ENCODE assay signal across 11 cellular contexts in the genomic region with DNA sequence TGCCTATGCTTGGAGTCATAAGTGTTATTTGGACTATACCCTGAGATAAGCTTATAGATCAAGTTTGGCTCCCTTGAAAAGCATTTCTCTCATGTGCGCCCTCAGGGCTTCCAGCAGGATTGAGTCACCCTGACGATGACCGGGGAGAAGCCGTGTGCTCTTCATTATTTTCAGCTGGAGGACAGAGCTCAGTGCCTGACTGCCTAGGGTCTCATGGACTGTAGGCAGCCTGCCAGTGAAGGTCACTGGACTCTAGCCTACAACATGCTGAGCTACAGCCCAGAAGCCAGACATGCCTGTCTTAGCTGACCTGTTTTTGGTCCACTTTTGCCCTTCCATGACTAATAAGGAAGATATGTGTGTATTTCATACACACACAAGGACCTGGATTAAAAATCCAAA. TPM values are rescaled to one million over a fixed set of nuclear protein-coding genes. Genes with fewer than 3 reads are reported as not detected.
DNase-seq lines count a peak whose midpoint lies in the region; ATAC-seq and TF ChIP-seq lines count a peak whose summit lies in the region.
"Had no signal": no experiment of that assay in that cellular context is flagged by ENCODE, and none has a peak within 500 bp of the region (broad histone marks: within the 10 kb centered on the region; RNA-seq: fewer than 3 reads in every experiment).

No MANE protein-coding gene starts in this region.

- no peaks in the 10 kb centered on the region for H4K20me1 ChIP-seq in PC-9 (ENCODE audit: insufficient read depth)

- H3K79me2 ChIP-seq in PC-9 (ENCODE audit: low read depth): no peaks in the 10 kb centered on the region

- H3K27ac ChIP-seq in PC-9: peak overlapping the region; percentile 91
- H3K27ac ChIP-seq in liver (ENCODE audit: low read depth in 1 of 2, low read length in 2 of 2): no peak overlapping the region
- no peak overlapping the region for H3K27ac ChIP-seq in body of pancreas
- H3K27ac ChIP-seq in stomach: no peak overlapping the region
- H3K27ac ChIP-seq: psoas muscle had no signal

- H3F3A ChIP-seq in PC-9 (ENCODE audit: insufficient read depth, low read depth): peaks cover 28% of the 10 kb centered on the region

- H3K9me3 ChIP-seq in PC-9 (ENCODE audit: insufficient read depth, low read depth) (no peaks in the 10 kb centered on the region), liver (ENCODE audit: control insufficient read depth in 4 of 4, low read length in 3 of 4) (no peaks in the 10 kb centered on the region), body of pancreas (no peaks in the 10 kb centered on the region), stomach (no peaks in the 10 kb centered on the region)
- H3K9me3 ChIP-seq: psoas muscle had no signal

- 74% methylated on average over 4 of the region's 4 CpGs for whole genome bisulfite sequencing in liver
- 87 to 93% methylated on average over 4 of the region's 4 CpGs for whole genome bisulfite sequencing in body of pancreas, 2 donors
- WGBS in stomach, 5 donors: 75 to 90% (median 82%) methylated on average over 4 of the region's 4 CpGs

- DNase-seq in BJ (ENCODE audit: low read depth) (peak; percentile 66), PC-9 (peak; percentile 82 to 89), epithelial cell of esophagus (ENCODE audit: low read depth) (peak; percentile 91), cerebellar nuclear complex (lab: John Stamatoyannopoulos, UW) (no peak), NCI-H524 treated with DMSO at 0.1 percent for 48 hours (lab: John Stamatoyannopoulos, UW) (no peak), body of pancreas (no peak), stomach (no peak)
- DNase-seq: activated T-cell treated with anti-CD3 and anti-CD28 coated beads, Interleukin-2, amount 50 U/mL, for 24 hours; NCI-H524 had no signal

- no peak for TF ChIP-seq EP300 in stomach (IDR thresholded peaks at IDR 0.05)

- H3K4me1 ChIP-seq in PC-9 (replicated peaks; ENCODE audit: insufficient read depth) (peaks cover 60% of the 10 kb centered on the region), liver (ENCODE audit: control insufficient read depth in 4 of 4, insufficient read depth in 4 of 4, low read length in 3 of 4) (peaks cover 0 to 6% (median 1%) of the 10 kb centered on the region in 4 donors), body of pancreas (no peaks in the 10 kb centered on the region), stomach (peaks cover 0 to 14% (median 7%) of the 10 kb centered on the region in 4 donors)

- CTCF ChIA-PET in BJ (lab: Yijun Ruan, JAX) (interaction anchor here (0.6 to 1.0 kb wide), 2 partner anchors 19 to 685 kb away, joined by 3 read pairs; a partner anchor contains a TSS), PC-9 (lab: Charles Lee) (interaction anchor here (0.5 to 0.6 kb wide), 2 partner anchors 66 to 510 kb away, joined by 4 to 7 read pairs; no protein-coding TSS in a partner anchor)

- ATAC-seq in body of pancreas: no peak

- H3K9me2 ChIP-seq in PC-9 (ENCODE audit: insufficient read depth): no peaks in the 10 kb centered on the region; the same call in 1 of the 2 replicates

- TF ChIP-seq RAD21 in liver (IDR thresholded peaks at IDR 0.05): peak in 1 of 2 donors; percentile 5

- BruUV-seq in PC-9 (replicated peaks; lab: Mats Ljungman, UMichigan): no TSS peak

- H3K36me3 ChIP-seq in BJ (ENCODE audit: control insufficient read depth, insufficient read depth, low read length): no peaks in the 10 kb centered on the region
- no peaks in the 10 kb centered on the region for H3K36me3 ChIP-seq in PC-9 (ENCODE audit: low read depth)
- H3K36me3 ChIP-seq in liver (ENCODE audit: control insufficient read depth in 4 of 4, insufficient read depth in 3 of 4, low read depth in 1 of 4, low read length in 3 of 4): no peaks in the 10 kb centered on the region
- no peaks in the 10 kb centered on the region for H3K36me3 ChIP-seq in body of pancreas (replicated peaks in 1 of 2; ENCODE audit: insufficient read depth in 1 of 2, low read depth in 2 of 2)
- H3K36me3 ChIP-seq in stomach: no peaks in the 10 kb centered on the region

- H2AFZ ChIP-seq in PC-9: peak overlapping the region; percentile 35; the same call in 1 of the 2 replicates

- peak overlapping the region; percentile 68 for H3K4me2 ChIP-seq in PC-9

- no peak overlapping the region for H3K9ac ChIP-seq in liver (ENCODE audit: low read depth in 1 of 2, low read length in 2 of 2)

- H3K27me3 ChIP-seq in BJ (ENCODE audit: control insufficient read depth, insufficient read depth, low read length) (no peaks in the 10 kb centered on the region), PC-9 (ENCODE audit: insufficient read depth, low read depth) (no peaks in the 10 kb centered on the region), liver (ENCODE audit: control insufficient read depth in 4 of 4, insufficient read depth in 4 of 4, low read length in 3 of 4) (no peaks in the 10 kb centered on the region), body of pancreas (no peaks in the 10 kb centered on the region), stomach (no peaks in the 10 kb centered on the region)

- POLR2A ChIA-PET in BJ (lab: Charles Lee): no interaction called here
- POLR2A ChIA-PET in PC-9 (lab: Charles Lee; ENCODE audit: unreplicated experiment): interaction anchor here (0.7 to 1.0 kb wide), 2 partner anchors 14 to 786 kb away, joined by 4 to 11 read pairs; no protein-coding TSS in a partner anchor

- TF ChIP-seq CTCF in BJ (IDR thresholded peaks at IDR 0.05; ENCODE audit: insufficient read depth, low read depth, low read length) (no peak), PC-9 (conservative IDR thresholded peaks at IDR 0.05) (no peak), epithelial cell of esophagus (IDR thresholded peaks at IDR 0.05; ENCODE audit: insufficient read depth, low read depth, low read length, missing control alignments) (no peak), liver (IDR thresholded peaks at IDR 0.05; ENCODE audit: low read depth, low read length, missing input control) (no peak), body of pancreas (IDR thresholded peaks at IDR 0.05) (no peak), stomach (IDR thresholded peaks at IDR 0.05) (no peak)

- intact Hi-C loops in PC-9 (cut with micrococcal nuclease; ENCODE audit: unreplicated experiment) (loop anchor here (1.0 kb wide), 1 partner anchor 11 kb away; no protein-coding TSS in a partner anchor), body of pancreas (cut with DNase I) (no loop called here), stomach (cut with DNase I; ENCODE audit: low total_unique reads) (no loop called here)

- no peak for TF ChIP-seq POLR2A in body of pancreas (IDR thresholded peaks at IDR 0.05)
- no peak for TF ChIP-seq POLR2A in stomach (IDR thresholded peaks at IDR 0.05)

- H3K4me3 ChIP-seq in BJ (ENCODE audit: low read depth, low read length): no peak overlapping the region
- no peak overlapping the region for H3K4me3 ChIP-seq in PC-9
- no peak overlapping the region for H3K4me3 ChIP-seq in epithelial cell of esophagus (ENCODE audit: low read length)
- H3K4me3 ChIP-seq in liver (ENCODE audit: low read depth in 1 of 3, low read length in 3 of 3): no peak overlapping the region
- H3K4me3 ChIP-seq in body of pancreas: no peak overlapping the region
- H3K4me3 ChIP-seq in stomach: no peak overlapping the region
- H3K4me3 ChIP-seq: psoas muscle had no signal

TF ChIP-seq in liver, 16 proteins besides CTCF, POLR2A, EP300 and RAD21 (continues in another document):
- TF ChIP-seq, protein P1, sequence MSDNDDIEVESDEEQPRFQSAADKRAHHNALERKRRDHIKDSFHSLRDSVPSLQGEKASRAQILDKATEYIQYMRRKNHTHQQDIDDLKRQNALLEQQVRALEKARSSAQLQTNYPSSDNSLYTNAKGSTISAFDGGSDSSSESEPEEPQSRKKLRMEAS (IDR thresholded peaks at IDR 0.05): no peak
- TF ChIP-seq RXRA (IDR thresholded peaks at IDR 0.05) (peak; percentile 57 to 72), GABPA (IDR thresholded peaks at IDR 0.05 in 1 of 2, conservative IDR thresholded peaks at IDR 0.05 in 1 of 2) (no peak), HNF4A (conservative IDR thresholded peaks at IDR 0.05) (peak; percentile 15 to 26), HNF4G (IDR thresholded peaks at IDR 0.05) (no peak), JUND (IDR thresholded peaks at IDR 0.05) (peak; percentile 64 to 70), FOXA1 (IDR thresholded peaks at IDR 0.05) (no peak), FOXA2 (IDR thresholded peaks at IDR 0.05) (no peak)
- TF ChIP-seq, protein P2, sequence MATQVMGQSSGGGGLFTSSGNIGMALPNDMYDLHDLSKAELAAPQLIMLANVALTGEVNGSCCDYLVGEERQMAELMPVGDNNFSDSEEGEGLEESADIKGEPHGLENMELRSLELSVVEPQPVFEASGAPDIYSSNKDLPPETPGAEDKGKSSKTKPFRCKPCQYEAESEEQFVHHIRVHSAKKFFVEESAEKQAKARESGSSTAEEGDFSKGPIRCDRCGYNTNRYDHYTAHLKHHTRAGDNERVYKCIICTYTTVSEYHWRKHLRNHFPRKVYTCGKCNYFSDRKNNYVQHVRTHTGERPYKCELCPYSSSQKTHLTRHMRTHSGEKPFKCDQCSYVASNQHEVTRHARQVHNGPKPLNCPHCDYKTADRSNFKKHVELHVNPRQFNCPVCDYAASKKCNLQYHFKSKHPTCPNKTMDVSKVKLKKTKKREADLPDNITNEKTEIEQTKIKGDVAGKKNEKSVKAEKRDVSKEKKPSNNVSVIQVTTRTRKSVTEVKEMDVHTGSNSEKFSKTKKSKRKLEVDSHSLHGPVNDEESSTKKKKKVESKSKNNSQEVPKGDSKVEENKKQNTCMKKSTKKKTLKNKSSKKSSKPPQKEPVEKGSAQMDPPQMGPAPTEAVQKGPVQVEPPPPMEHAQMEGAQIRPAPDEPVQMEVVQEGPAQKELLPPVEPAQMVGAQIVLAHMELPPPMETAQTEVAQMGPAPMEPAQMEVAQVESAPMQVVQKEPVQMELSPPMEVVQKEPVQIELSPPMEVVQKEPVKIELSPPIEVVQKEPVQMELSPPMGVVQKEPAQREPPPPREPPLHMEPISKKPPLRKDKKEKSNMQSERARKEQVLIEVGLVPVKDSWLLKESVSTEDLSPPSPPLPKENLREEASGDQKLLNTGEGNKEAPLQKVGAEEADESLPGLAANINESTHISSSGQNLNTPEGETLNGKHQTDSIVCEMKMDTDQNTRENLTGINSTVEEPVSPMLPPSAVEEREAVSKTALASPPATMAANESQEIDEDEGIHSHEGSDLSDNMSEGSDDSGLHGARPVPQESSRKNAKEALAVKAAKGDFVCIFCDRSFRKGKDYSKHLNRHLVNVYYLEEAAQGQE (IDR thresholded peaks at IDR 0.05): no peak

RNA-seq across cellular contexts. Expression of a gene that starts 31.6 kb away (rescaled TPM):
- polyA plus RNA-seq in BJ (2011; rRNA removed) (5.4 and 6.6 TPM in 2 replicates), liver (10 to 100 TPM; 14.1 to 20.2 TPM), stomach (10 to 100 TPM; 15.3 to 21.9 (median 20.5) TPM)
- polyA minus RNA-seq in BJ (2011; rRNA and poly(A)+ RNA removed): 4.1 and 4.3 TPM in 2 replicates
- total RNA-seq in PC-9 (2021) (19.4 and 19.5 TPM in 2 replicates), liver (10 to 100 TPM; 11.3 to 33.0 TPM), body of pancreas (10 to 100 TPM; 13.2 to 27.4 TPM), stomach (10 to 100 TPM; 22.3 to 81.1 (median 29.0) TPM)

Comparison
In these comparisons a context has a peak if more than half of its experiments do, and no peak if none do; other contexts are left out.
1. DNase-seq: peak in BJ (single experiment), PC-9 (2 of 2) and epithelial cell of esophagus (single experiment); none in cerebellar nuclear complex (0 of 2), NCI-H524 treated with DMSO at 0.1 percent for 48 hours (single experiment), body of pancreas (0 of 4) and stomach (single experiment).